ENCODE assay signal across 17 cellular contexts in genomic region chr4:88409206-88409605, GRCh38. TPM values are rescaled to one million over a fixed set of nuclear protein-coding genes. Genes with fewer than 3 reads are reported as not detected.
DNase-seq lines count a peak whose midpoint lies in the region; ATAC-seq and TF ChIP-seq lines count a peak whose summit lies in the region.
"Had no signal": no experiment of that assay in that cellular context is flagged by ENCODE, and none has a peak within 500 bp of the region (broad histone marks: within the 10 kb centered on the region; RNA-seq: fewer than 3 reads in every experiment).

No MANE protein-coding gene starts in this region.

- H3K4me1 ChIP-seq in BE2C (no peaks in the 10 kb centered on the region), osteoblast (ENCODE audit: insufficient read depth, low read length) (no peaks in the 10 kb centered on the region)

- TF ChIP-seq CTCF in BE2C (IDR thresholded peaks at IDR 0.05; ENCODE audit: low read depth, low read length) (peak; percentile 23), HFFc6 (IDR thresholded peaks at IDR 0.05) (0 out of 2 replicates have a peak, but pooled peaks have one; percentile 12), osteoblast (IDR thresholded peaks at IDR 0.05; ENCODE audit: extremely low read depth, low read depth, low read length) (no peak)

- DNase-seq in BE2C (no peak), HFFc6 (no peak), OCI-M1 (lab: John Stamatoyannopoulos, UW) (peak; percentile 4), osteoblast (ENCODE audit: insufficient read length, low spot score, missing footprints) (peak; percentile 8), NCI-H2171 (lab: John Stamatoyannopoulos, UW) (no peak)
- DNase-seq: C1 segment of cervical spinal cord; CD4-positive, CD25-positive, alpha-beta regulatory T cell; CD8-positive, alpha-beta memory T cell; COR-L47; DMS 273 treated with DMSO at 0.1 percent for 48 hours; DND-41; EL; GOT3; H7 had no signal

- ATAC-seq in GM21526 (IDR thresholded peaks at IDR 0.05; ENCODE audit: low FRiP score, unreplicated experiment): no peak
- ATAC-seq: HCT116 had no signal

- no peak overlapping the region for H3K4me2 ChIP-seq in osteoblast (ENCODE audit: insufficient read depth, low read length)

- H3K4me3 ChIP-seq in BE2C (ENCODE audit: low read depth, low read length) (no peak overlapping the region), osteoblast (ENCODE audit: insufficient read depth, low read length) (no peak overlapping the region)

- H3K27ac Mint-ChIP-seq in HFFc6: no peak overlapping the region
- H3K27ac Mint-ChIP-seq: B cell had no signal

- H3K36me3 ChIP-seq in BE2C: no peaks in the 10 kb centered on the region
- H3K36me3 ChIP-seq in osteoblast (ENCODE audit: insufficient read depth, low read length): no peaks in the 10 kb centered on the region

- no peaks in the 10 kb centered on the region for H4K20me1 ChIP-seq in osteoblast (ENCODE audit: insufficient read depth, low read length)

- no peaks in the 10 kb centered on the region for H3K36me3 Mint-ChIP-seq in HFFc6 (ENCODE audit: low read depth)

- no peak overlapping the region for H2AFZ ChIP-seq in osteoblast (ENCODE audit: low read length)

- H3K9me3 ChIP-seq in BE2C (no peaks in the 10 kb centered on the region), osteoblast (ENCODE audit: low read depth, low read length) (no peaks in the 10 kb centered on the region)

- peaks cover 3% of the 10 kb centered on the region; the same call in 1 of the 2 replicates for H3K27me3 ChIP-seq in BE2C
- no peaks in the 10 kb centered on the region for H3K27me3 ChIP-seq in osteoblast (ENCODE audit: insufficient read depth, low read length)

- H3K27me3 Mint-ChIP-seq in HFFc6 (ENCODE audit: insufficient read depth): peaks cover 7% of the 10 kb centered on the region
- H3K27me3 Mint-ChIP-seq: B cell; CD4-positive, CD25-positive, alpha-beta regulatory T cell; CD8-positive, alpha-beta memory T cell had no signal

- no peak overlapping the region for H3K4me3 Mint-ChIP-seq in HFFc6
- H3K4me3 Mint-ChIP-seq: B cell; CD4-positive, CD25-positive, alpha-beta regulatory T cell; CD8-positive, alpha-beta memory T cell had no signal

- H3K79me2 ChIP-seq in osteoblast (ENCODE audit: insufficient read depth, low read length): no peaks in the 10 kb centered on the region

- H3K4me1 Mint-ChIP-seq in HFFc6 (ENCODE audit: low read depth): peaks cover 2% of the 10 kb centered on the region; the same call in 1 of the 2 replicates
- H3K4me1 Mint-ChIP-seq: B cell; CD8-positive, alpha-beta memory T cell had no signal

- no peak overlapping the region for H3K27ac ChIP-seq in osteoblast (ENCODE audit: low read depth, low read length)

- no peaks in the 10 kb centered on the region for H3K9me3 Mint-ChIP-seq in HFFc6
- H3K9me3 Mint-ChIP-seq: CD4-positive, CD25-positive, alpha-beta regulatory T cell; CD8-positive, alpha-beta memory T cell had no signal

RNA-seq across cellular contexts. Expression of gene HERC6, which starts 30.6 kb away (rescaled TPM):
- polyA plus RNA-seq in BE2C (2012; ENCODE audit: insufficient read depth, insufficient read length, low read depth): 0.17 TPM
- total RNA-seq in HFFc6 (2021; fragmentation: NEBNext Ultra II Directional; extraction: Animal tissue kit (Norgen Biotek cat#: 25700)): 1 to 10 TPM in 1 of 6 experiments, under 1 TPM in 5; 0.33 to 1.1 (median 0.55) TPM
- 12.4 and 21.4 TPM in 2 replicates for total RNA-seq in osteoblast

RNA-seq across cellular contexts. Expression of gene HERC5, which starts 47.7 kb away (rescaled TPM):
- polyA plus RNA-seq in BE2C (2012; ENCODE audit: insufficient read depth, insufficient read length, low read depth): not detected
- under 1 TPM in 1 of 6 experiments, not detected in 5; 0.05 TPM for total RNA-seq in HFFc6 (2021; fragmentation: NEBNext Ultra II Directional; extraction: Animal tissue kit (Norgen Biotek cat#: 25700))
- total RNA-seq in osteoblast: 0.88 and 1.4 TPM in 2 replicates

Comparison
In these comparisons a context has a peak if more than half of its experiments do, and no peak if none do; other contexts are left out.
1. DNase-seq: peak in OCI-M1 (single experiment) and osteoblast (single experiment); none in BE2C (single experiment), HFFc6 (single experiment) and NCI-H2171 (single experiment).